1 cellular context compared by ENCODE assay signal in the genomic region with DNA sequence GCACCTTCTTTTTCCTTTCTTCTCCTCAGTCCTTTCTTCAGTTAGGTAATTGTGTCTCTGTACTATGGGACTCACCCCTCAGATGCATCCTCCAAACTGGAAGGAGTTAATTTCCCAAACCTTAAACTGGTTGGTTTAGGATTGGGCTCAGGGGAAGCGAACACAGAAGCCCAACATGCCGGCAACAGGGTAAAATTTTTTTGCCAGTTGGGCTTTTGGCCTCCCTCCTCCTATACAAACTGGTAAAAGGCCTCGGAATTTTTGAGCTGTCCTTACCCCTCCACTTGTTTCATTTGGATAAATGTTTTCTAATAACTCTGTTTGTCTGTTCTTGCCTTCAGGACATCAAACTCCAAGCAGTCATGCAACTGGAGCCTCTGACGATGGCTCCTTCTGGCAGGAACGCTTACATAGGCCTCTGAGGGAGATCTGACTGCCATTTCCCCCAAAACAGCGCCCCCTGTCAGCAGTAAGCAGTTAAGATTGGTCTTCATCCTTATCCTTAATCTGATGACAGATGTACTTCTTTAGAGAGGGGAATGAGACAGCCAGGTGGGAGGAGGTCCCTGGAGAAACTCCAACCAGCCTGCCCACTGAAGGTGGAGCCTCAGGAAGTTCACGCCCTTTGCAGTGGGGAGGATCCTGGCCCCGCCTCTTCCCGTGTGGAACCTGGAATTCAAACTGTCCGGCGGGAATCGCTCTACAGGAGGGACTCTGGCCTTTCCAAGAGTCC.
TF ChIP-seq lines count a peak whose summit lies in the region.

No MANE protein-coding gene starts in this region.

TF ChIP-seq in HepG2, 621 proteins besides CTCF, POLR2A, EP300 and RAD21 (continued from another document):
- TF ChIP-seq ZNF234 (CRISPR knock-in tag; conservative IDR thresholded peaks at IDR 0.05), result no peak
- TF ChIP-seq MIER3 (CRISPR knock-in tag; IDR thresholded peaks at IDR 0.05; ENCODE audit: borderline replicate concordance), result no peak
- no peak for TF ChIP-seq SIX4 (CRISPR knock-in tag; IDR thresholded peaks at IDR 0.05)
- TF ChIP-seq, protein P1, sequence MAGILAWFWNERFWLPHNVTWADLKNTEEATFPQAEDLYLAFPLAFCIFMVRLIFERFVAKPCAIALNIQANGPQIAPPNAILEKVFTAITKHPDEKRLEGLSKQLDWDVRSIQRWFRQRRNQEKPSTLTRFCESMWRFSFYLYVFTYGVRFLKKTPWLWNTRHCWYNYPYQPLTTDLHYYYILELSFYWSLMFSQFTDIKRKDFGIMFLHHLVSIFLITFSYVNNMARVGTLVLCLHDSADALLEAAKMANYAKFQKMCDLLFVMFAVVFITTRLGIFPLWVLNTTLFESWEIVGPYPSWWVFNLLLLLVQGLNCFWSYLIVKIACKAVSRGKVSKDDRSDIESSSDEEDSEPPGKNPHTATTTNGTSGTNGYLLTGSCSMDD (CRISPR knock-in tag; IDR thresholded peaks at IDR 0.05), result no peak
- no peak for TF ChIP-seq NFYB (CRISPR knock-in tag; IDR thresholded peaks at IDR 0.05)
- no peak for TF ChIP-seq TOE1 (CRISPR knock-in tag; IDR thresholded peaks at IDR 0.05)
- TF ChIP-seq, protein P2, sequence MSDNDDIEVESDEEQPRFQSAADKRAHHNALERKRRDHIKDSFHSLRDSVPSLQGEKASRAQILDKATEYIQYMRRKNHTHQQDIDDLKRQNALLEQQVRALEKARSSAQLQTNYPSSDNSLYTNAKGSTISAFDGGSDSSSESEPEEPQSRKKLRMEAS (IDR thresholded peaks at IDR 0.05), result no peak
- no peak for TF ChIP-seq HNF1A (IDR thresholded peaks at IDR 0.05; ENCODE audit: low read depth)
- TF ChIP-seq HNF1A (CRISPR knock-in tag; IDR thresholded peaks at IDR 0.05; ENCODE audit: borderline replicate concordance), result no peak
- TF ChIP-seq ZNF605 (CRISPR knock-in tag; IDR thresholded peaks at IDR 0.05), result no peak
- no peak for TF ChIP-seq ONECUT2 (CRISPR knock-in tag; IDR thresholded peaks at IDR 0.05)
